1 cellular context compared by ENCODE assay signal in genomic region chr9:21266733-21267132, GRCh38.
TF ChIP-seq lines count a peak whose summit lies in the region.

No MANE protein-coding gene starts in this region.

TF ChIP-seq in H1, 55 proteins besides CTCF, POLR2A, EP300 and RAD21:
- TF ChIP-seq CHD7 (IDR thresholded peaks at IDR 0.05; ENCODE audit: insufficient replicate concordance, low read length) (peak; percentile 36), SIX5 (IDR thresholded peaks at IDR 0.05; ENCODE audit: low read depth, low read length) (no peak)
